In the genomic region with DNA sequence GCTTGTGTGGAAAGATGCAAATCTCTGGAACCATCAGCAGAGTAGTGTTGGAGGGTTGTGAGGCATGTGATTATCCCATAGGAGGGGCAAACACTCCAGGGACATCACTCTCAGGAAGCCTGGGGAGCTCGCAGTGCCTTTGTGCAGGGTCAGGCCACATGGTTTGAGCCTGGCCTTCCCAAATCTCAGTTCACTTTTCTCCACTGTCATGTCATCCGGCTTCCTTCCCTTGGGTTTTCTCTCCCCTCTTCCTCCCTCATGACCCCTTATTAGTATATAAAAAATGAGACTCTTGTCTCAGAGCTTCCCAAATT, we compare ENCODE assay signal across 12 cellular contexts. TPM values are rescaled to one million over a fixed set of nuclear protein-coding genes. Genes with fewer than 3 reads are reported as not detected.
A peak's percentile ranks its signal among the peaks of the same experiment; 100 is the strongest.
DNase-seq lines count a peak whose midpoint lies in the region; ATAC-seq and TF ChIP-seq lines count a peak whose summit lies in the region.
"Had no signal": no experiment of that assay in that cellular context is flagged by ENCODE, and none has a peak within 500 bp of the region (broad histone marks: within the 10 kb centered on the region; RNA-seq: fewer than 3 reads in every experiment).

No MANE protein-coding gene starts in this region.

- WGBS in mesendoderm (ENCODE audit: extremely low coverage, insufficient coverage, low lambda C conversion rate), result no CpG with 5 or more reads among the region's 2 CpGs

- no peak overlapping the region for H2BK15ac ChIP-seq in mesendoderm (replicated peaks; ENCODE audit: low read depth)

- H3K4ac ChIP-seq in mesendoderm (ENCODE audit: low read depth, low read length), result no peak overlapping the region

- no peaks in the 10 kb centered on the region for H3K9me3 ChIP-seq in vagina

- ATAC-seq in activated CD4-positive, CD25-positive, alpha-beta regulatory T cell treated with anti-CD3 and anti-CD28 coated beads, Interleukin-2, amount 50 U/mL, for 24 hours, result no peak

- H3K36me3 Mint-ChIP-seq in activated naive CD4-positive, alpha-beta T cell treated with anti-CD3 and anti-CD28 coated beads, Interleukin-2, amount 10 ng/mL, durations not matched to agents 7 days and 5 days, result peaks cover 74% of the 10 kb centered on the region

- H3K4me3 ChIP-seq in brain microvascular endothelial cell (ENCODE audit: low read depth, low read length) (no peak overlapping the region), mesendoderm (ENCODE audit: low read length) (no peak overlapping the region), vagina (no peak overlapping the region), foreskin fibroblast (ENCODE audit: low read depth in 1 of 2, low read length in 2 of 2) (no peak overlapping the region)

- TF ChIP-seq CTCF in brain microvascular endothelial cell (IDR thresholded peaks at IDR 0.05; ENCODE audit: low read depth, low read length, missing control alignments) (no peak), vagina (IDR thresholded peaks at IDR 0.05) (no peak), foreskin fibroblast (IDR thresholded peaks at IDR 0.05; ENCODE audit: low read depth, low read length) (no peak)

- H3K27ac Mint-ChIP-seq in activated naive CD4-positive, alpha-beta T cell treated with anti-CD3 and anti-CD28 coated beads, Interleukin-2, amount 10 ng/mL, durations not matched to agents 7 days and 5 days, result peak overlapping the region; percentile 85

- H2AK5ac ChIP-seq in mesendoderm (ENCODE audit: low read length), result no peak overlapping the region

- TF ChIP-seq POLR2A in vagina (IDR thresholded peaks at IDR 0.05), result no peak

- H3K79me2 ChIP-seq in mesendoderm (ENCODE audit: control insufficient read depth, insufficient read depth, low read length), result peaks cover 59% of the 10 kb centered on the region

- H3K4me1 ChIP-seq in mesendoderm (ENCODE audit: control insufficient read depth, low read depth, low read length), result peaks cover 7% of the 10 kb centered on the region
- H3K4me1 ChIP-seq in vagina, result peaks cover 82% of the 10 kb centered on the region

- H3K27ac ChIP-seq in brain microvascular endothelial cell, result peak overlapping the region; percentile 91
- no peak overlapping the region for H3K27ac ChIP-seq in mesendoderm (ENCODE audit: low read depth, low read length)
- H3K27ac ChIP-seq in vagina, result peak overlapping the region; percentile 89

- H3K23ac ChIP-seq in mesendoderm (ENCODE audit: low read length), result no peak overlapping the region

- peak overlapping the region; percentile 19 for H3K56ac ChIP-seq in mesendoderm (ENCODE audit: low read length)

- peaks cover 49% of the 10 kb centered on the region for H3K79me1 ChIP-seq in mesendoderm (ENCODE audit: low read length)

- H3K9ac ChIP-seq in mesendoderm (ENCODE audit: low read length), result no peak overlapping the region

- CTCF ChIA-PET in activated naive CD4-positive, alpha-beta T cell treated with anti-CD3 and anti-CD28 coated beads, Interleukin-2, amount 10 ng/mL, durations not matched to agents 7 days and 5 days (lab: Charles Lee), result interaction anchor here (0.6 to 39.3 kb wide), 3 partner anchors 18 to 32 kb away, joined by 3 to 986 read pairs (median 5); no protein-coding TSS in a partner anchor

- no peak overlapping the region for H3K4me3 Mint-ChIP-seq in activated naive CD4-positive, alpha-beta T cell treated with anti-CD3 and anti-CD28 coated beads, Interleukin-2, amount 10 ng/mL, durations not matched to agents 7 days and 5 days

- H3K4me2 ChIP-seq in mesendoderm (ENCODE audit: low read length), result no peak overlapping the region

- intact Hi-C loops in vagina (cut with DNase I), result no loop called here

- H3K18ac ChIP-seq in mesendoderm (ENCODE audit: low read length), result no peak overlapping the region

- no peak overlapping the region for H2BK120ac ChIP-seq in mesendoderm (ENCODE audit: low read depth, low read length)

- no peaks in the 10 kb centered on the region for H3K27me3 Mint-ChIP-seq in activated naive CD4-positive, alpha-beta T cell treated with anti-CD3 and anti-CD28 coated beads, Interleukin-2, amount 10 ng/mL, durations not matched to agents 7 days and 5 days

- no peak overlapping the region for H4K5ac ChIP-seq in mesendoderm (ENCODE audit: low read length)

- no peak for DNase-seq in activated naive CD4-positive, alpha-beta T cell treated with anti-CD3 and anti-CD28 coated beads, Interleukin-2, amount 10 ng/mL, durations not matched to agents 7 days and 5 days
- no peak for DNase-seq in activated naive CD4-positive, alpha-beta T cell (lab: John Stamatoyannopoulos, UW)
- no peak for DNase-seq in brain microvascular endothelial cell
- DNase-seq in mesendoderm, result peak; percentile 59
- no peak for DNase-seq in vagina (ENCODE audit: extremely low spot score in 2 of 2)
- no peak for DNase-seq in GM03348 (ENCODE audit: low spot score)
- DNase-seq in foreskin fibroblast, result no peak
- DNase-seq: activated CD4-positive, CD25-positive, alpha-beta regulatory T cell; AML-193; NCI-H1092; right cardiac atrium had no signal

- H3K4me1 Mint-ChIP-seq in activated naive CD4-positive, alpha-beta T cell treated with anti-CD3 and anti-CD28 coated beads, Interleukin-2, amount 10 ng/mL, durations not matched to agents 7 days and 5 days, result peaks cover 79% of the 10 kb centered on the region

- in situ Hi-C loops in brain microvascular endothelial cell (cut with HindIII; ENCODE audit: low pct_ligation_motif_present, low sequenced_read_pairs), result no loop called here

- H3K9me3 Mint-ChIP-seq in activated naive CD4-positive, alpha-beta T cell treated with anti-CD3 and anti-CD28 coated beads, Interleukin-2, amount 10 ng/mL, durations not matched to agents 7 days and 5 days, result peaks cover 8% of the 10 kb centered on the region

- H3K27me3 ChIP-seq in brain microvascular endothelial cell (replicated peaks) (no peaks in the 10 kb centered on the region), mesendoderm (ENCODE audit: insufficient read depth, low read length, poor library complexity) (no peaks in the 10 kb centered on the region), vagina (no peaks in the 10 kb centered on the region)

- peaks cover 38% of the 10 kb centered on the region for H3K36me3 ChIP-seq in brain microvascular endothelial cell (replicated peaks)
- H3K36me3 ChIP-seq in mesendoderm (ENCODE audit: control insufficient read depth, insufficient read depth, low read length), result peaks cover 3% of the 10 kb centered on the region
- peaks cover 0 to 18% of the 10 kb centered on the region in 2 donors for H3K36me3 ChIP-seq in vagina

- no peak overlapping the region for H2BK5ac ChIP-seq in mesendoderm (ENCODE audit: low read length)

- no peak overlapping the region for H4K8ac ChIP-seq in mesendoderm (ENCODE audit: low read depth, low read length)

RNA-seq across cellular contexts. Expression of gene TSPAN14, which starts 20.4 kb away (rescaled TPM):
- 32.4 TPM for polyA plus RNA-seq in mesendoderm (2013, experiment 1 of 2)
- 30.9 TPM for polyA plus RNA-seq in mesendoderm (2013, experiment 2 of 2)
- total RNA-seq in vagina, result 98.0 TPM
